In the genomic region with DNA sequence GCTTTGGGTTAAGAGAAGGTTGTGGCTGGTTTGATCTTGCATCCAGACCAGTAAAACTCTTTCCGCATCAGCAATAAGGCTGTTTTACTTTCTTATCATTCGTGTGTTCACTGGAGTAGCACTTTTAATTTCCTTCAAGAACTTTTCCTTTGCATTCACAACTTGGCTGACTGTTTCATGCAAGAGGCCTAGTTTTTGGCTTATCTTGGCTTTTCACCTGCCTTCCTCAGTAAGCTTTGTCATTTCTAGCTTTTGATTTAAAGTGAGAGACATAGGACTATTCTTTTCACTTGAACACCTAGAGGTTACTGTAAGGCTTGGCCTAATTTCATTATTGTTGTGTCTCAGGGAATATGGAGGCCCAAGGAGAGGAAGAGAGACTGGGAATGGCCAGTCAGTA, we compare ENCODE assay signal across 24 cellular contexts.
"Had no signal": no experiment of that assay in that cellular context is flagged by ENCODE, and none has a peak within 500 bp of the region (broad histone marks: within the 10 kb centered on the region; RNA-seq: fewer than 3 reads in every experiment).

No MANE protein-coding gene starts in this region.

- H3K4me3 ChIP-seq: colonic mucosa, gastrocnemius medialis, lower lobe of right lung, pancreas, right lobe of liver, stomach, thyroid gland had no signal

- H3K27ac Mint-ChIP-seq: dendritic cell treated with granulocyte-macrophage colony-stimulating factor and Interleukin-4, amounts not matched to agents 40 ng/mL and 50 ng/mL, for 4 days; endodermal cell had no signal

- H3K27ac ChIP-seq: colonic mucosa, epithelial cell of prostate, gastrocnemius medialis, lower lobe of right lung, neutrophil, pancreas, right lobe of liver, stomach, thyroid gland had no signal

- H3K4me3 Mint-ChIP-seq: dendritic cell treated with granulocyte-macrophage colony-stimulating factor and Interleukin-4, amounts not matched to agents 40 ng/mL and 50 ng/mL, for 4 days; endodermal cell; natural killer cell had no signal

- ATAC-seq: esophagus mucosa, gastrocnemius medialis, left ventricle myocardium superior, lower lobe of right lung, natural killer cell, pancreas, right lobe of liver had no signal

- H3K9me3 Mint-ChIP-seq: dendritic cell treated with granulocyte-macrophage colony-stimulating factor and Interleukin-4, amounts not matched to agents 40 ng/mL and 50 ng/mL, for 4 days; endodermal cell; natural killer cell had no signal

- H3K36me3 Mint-ChIP-seq: natural killer cell had no signal

- H3K27me3 ChIP-seq: colonic mucosa, gastrocnemius medialis, neutrophil, pancreas, right lobe of liver, stomach, thyroid gland had no signal

- DNase-seq: colonic mucosa; effector CD8-positive, alpha-beta T cell; endodermal cell; foreskin fibroblast; gastrocnemius medialis; head of caudate nucleus; left ventricle myocardium superior; lower lobe of right lung; natural killer cell; pancreas; right lobe of liver; small intestine; stimulated activated CD4-positive, alpha-beta T cell treated with anti-CD3 and anti-CD28 coated beads, Interleukin-12 subunit alpha, Interleukin-12 subunit beta, amount 100 ng/mL, for 4 hours; stimulated activated CD4-positive, alpha-beta T cell treated with anti-CD3 and anti-CD28 coated beads, Interleukin-1b, Interleukin-23, amount 100 ng/mL, for 48 hours; stimulated activated CD4-positive, alpha-beta T cell treated with anti-CD3 and anti-CD28 coated beads, Interleukin-4, amount 100 ng/mL, for 1 hour; stimulated activated CD8-positive, alpha-beta memory T cell treated with anti-CD3 and anti-CD28 coated beads, Interleukin-4, amount 100 ng/mL, for 48 hours; stimulated activated naive CD4-positive, alpha-beta T cell treated with Interleukin-2 at 50 U/mL for 16 hours; stomach; thyroid gland; trophoblast cell had no signal

- H3K4me1 Mint-ChIP-seq: endodermal cell had no signal

- H3K36me3 ChIP-seq: colonic mucosa, gastrocnemius medialis, lower lobe of right lung, neutrophil, pancreas, right lobe of liver, stomach, thyroid gland had no signal

- H3K4me1 ChIP-seq: colonic mucosa, lower lobe of right lung, pancreas, right lobe of liver, thyroid gland had no signal

- H3K27me3 Mint-ChIP-seq: dendritic cell treated with granulocyte-macrophage colony-stimulating factor and Interleukin-4, amounts not matched to agents 40 ng/mL and 50 ng/mL, for 4 days had no signal
